In the genomic region with DNA sequence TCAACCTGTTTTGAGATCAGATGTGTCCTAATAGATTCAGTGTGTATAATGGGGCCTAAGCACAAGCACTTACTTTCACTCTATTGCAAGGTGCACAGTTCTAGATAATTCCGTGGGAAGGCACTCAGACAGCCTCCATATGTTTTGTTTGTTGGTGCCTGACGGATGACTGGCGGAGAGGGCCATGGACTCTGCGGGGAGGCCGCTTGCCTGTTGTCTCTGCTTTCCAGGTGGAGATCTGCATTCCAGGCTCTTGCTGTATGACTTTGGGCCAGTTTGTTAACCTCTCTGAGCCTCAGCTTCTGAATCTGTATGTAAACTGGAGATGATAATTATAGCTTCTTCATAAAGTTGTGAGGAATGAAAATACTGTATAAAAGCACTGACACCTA, we compare ENCODE assay signal across 1 cellular context.
TF ChIP-seq lines count a peak whose summit lies in the region.

No MANE protein-coding gene starts in this region.

TF ChIP-seq in HepG2, 621 proteins besides CTCF, POLR2A, EP300 and RAD21 (continued from another document and continues in another):
- TF ChIP-seq, protein P1, sequence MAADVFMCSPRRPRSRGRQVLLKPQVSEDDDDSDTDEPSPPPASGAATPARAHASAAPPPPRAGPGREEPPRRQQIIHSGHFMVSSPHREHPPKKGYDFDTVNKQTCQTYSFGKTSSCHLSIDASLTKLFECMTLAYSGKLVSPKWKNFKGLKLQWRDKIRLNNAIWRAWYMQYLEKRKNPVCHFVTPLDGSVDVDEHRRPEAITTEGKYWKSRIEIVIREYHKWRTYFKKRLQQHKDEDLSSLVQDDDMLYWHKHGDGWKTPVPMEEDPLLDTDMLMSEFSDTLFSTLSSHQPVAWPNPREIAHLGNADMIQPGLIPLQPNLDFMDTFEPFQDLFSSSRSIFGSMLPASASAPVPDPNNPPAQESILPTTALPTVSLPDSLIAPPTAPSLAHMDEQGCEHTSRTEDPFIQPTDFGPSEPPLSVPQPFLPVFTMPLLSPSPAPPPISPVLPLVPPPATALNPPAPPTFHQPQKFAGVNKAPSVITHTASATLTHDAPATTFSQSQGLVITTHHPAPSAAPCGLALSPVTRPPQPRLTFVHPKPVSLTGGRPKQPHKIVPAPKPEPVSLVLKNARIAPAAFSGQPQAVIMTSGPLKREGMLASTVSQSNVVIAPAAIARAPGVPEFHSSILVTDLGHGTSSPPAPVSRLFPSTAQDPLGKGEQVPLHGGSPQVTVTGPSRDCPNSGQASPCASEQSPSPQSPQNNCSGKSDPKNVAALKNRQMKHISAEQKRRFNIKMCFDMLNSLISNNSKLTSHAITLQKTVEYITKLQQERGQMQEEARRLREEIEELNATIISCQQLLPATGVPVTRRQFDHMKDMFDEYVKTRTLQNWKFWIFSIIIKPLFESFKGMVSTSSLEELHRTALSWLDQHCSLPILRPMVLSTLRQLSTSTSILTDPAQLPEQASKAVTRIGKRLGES (CRISPR knock-in tag; IDR thresholded peaks at IDR 0.05; ENCODE audit: borderline replicate concordance) = no peak
- TF ChIP-seq THYN1 (CRISPR knock-in tag; IDR thresholded peaks at IDR 0.05; ENCODE audit: borderline replicate concordance, low read depth) (no peak), ZNF557 (CRISPR knock-in tag; IDR thresholded peaks at IDR 0.05) (no peak), ZFP36 (IDR thresholded peaks at IDR 0.05; ENCODE audit: borderline replicate concordance, low read depth, low read length, partially characterized antibody) (peak; percentile 18), ZSCAN25 (CRISPR knock-in tag; IDR thresholded peaks at IDR 0.05) (no peak), YEATS4 (CRISPR knock-in tag; IDR thresholded peaks at IDR 0.05; ENCODE audit: borderline replicate concordance) (no peak), ZNF546 (CRISPR knock-in tag; conservative IDR thresholded peaks at IDR 0.05) (no peak), ZNF670 (CRISPR knock-in tag; IDR thresholded peaks at IDR 0.05; ENCODE audit: borderline replicate concordance) (no peak), ZNF615 (CRISPR knock-in tag; IDR thresholded peaks at IDR 0.05; ENCODE audit: borderline replicate concordance) (no peak), BCL6 (CRISPR knock-in tag; IDR thresholded peaks at IDR 0.05) (peak; percentile 62; the same call in 1 of the 2 replicates), CENPT (CRISPR knock-in tag; IDR thresholded peaks at IDR 0.05; ENCODE audit: low read depth) (no peak), EHMT2 (IDR thresholded peaks at IDR 0.05; ENCODE audit: borderline replicate concordance, low read depth, low read length) (no peak), ZNF788 (CRISPR knock-in tag; IDR thresholded peaks at IDR 0.05; ENCODE audit: borderline replicate concordance) (no peak), ZNF224 (CRISPR knock-in tag; IDR thresholded peaks at IDR 0.05) (no peak), SMYD3 (CRISPR knock-in tag; IDR thresholded peaks at IDR 0.05) (no peak), RAD51 (IDR thresholded peaks at IDR 0.05; ENCODE audit: borderline replicate concordance) (no peak), ZNF619 (CRISPR knock-in tag; IDR thresholded peaks at IDR 0.05) (no peak), MIER3 (CRISPR knock-in tag; IDR thresholded peaks at IDR 0.05; ENCODE audit: borderline replicate concordance) (no peak), ZNF737 (CRISPR knock-in tag; IDR thresholded peaks at IDR 0.05; ENCODE audit: borderline replicate concordance) (no peak), ARNTL (CRISPR knock-in tag; IDR thresholded peaks at IDR 0.05) (no peak), ELF4 (CRISPR knock-in tag; IDR thresholded peaks at IDR 0.05; ENCODE audit: borderline replicate concordance) (no peak), ZNF564 (CRISPR knock-in tag; IDR thresholded peaks at IDR 0.05) (no peak), REPIN1 (CRISPR knock-in tag; IDR thresholded peaks at IDR 0.05; ENCODE audit: borderline replicate concordance, low read depth) (no peak), KAT7 (CRISPR knock-in tag; IDR thresholded peaks at IDR 0.05; ENCODE audit: borderline replicate concordance) (no peak), TCF12 (IDR thresholded peaks at IDR 0.05) (no peak), TCF12 (CRISPR knock-in tag; IDR thresholded peaks at IDR 0.05) (no peak), ZNF367 (CRISPR knock-in tag; IDR thresholded peaks at IDR 0.05; ENCODE audit: borderline replicate concordance) (no peak), ZMYM3 (CRISPR knock-in tag; IDR thresholded peaks at IDR 0.05) (peak; percentile 71), CCDC6 (CRISPR knock-in tag; IDR thresholded peaks at IDR 0.05) (no peak), CHD2 (IDR thresholded peaks at IDR 0.05; ENCODE audit: low read depth, low read length) (no peak), ASH2L (IDR thresholded peaks at IDR 0.05; ENCODE audit: insufficient read length, low read depth, low read length) (no peak), CBX5 (CRISPR knock-in tag; IDR thresholded peaks at IDR 0.05; ENCODE audit: borderline replicate concordance) (no peak)
- TF ChIP-seq, protein P2, sequence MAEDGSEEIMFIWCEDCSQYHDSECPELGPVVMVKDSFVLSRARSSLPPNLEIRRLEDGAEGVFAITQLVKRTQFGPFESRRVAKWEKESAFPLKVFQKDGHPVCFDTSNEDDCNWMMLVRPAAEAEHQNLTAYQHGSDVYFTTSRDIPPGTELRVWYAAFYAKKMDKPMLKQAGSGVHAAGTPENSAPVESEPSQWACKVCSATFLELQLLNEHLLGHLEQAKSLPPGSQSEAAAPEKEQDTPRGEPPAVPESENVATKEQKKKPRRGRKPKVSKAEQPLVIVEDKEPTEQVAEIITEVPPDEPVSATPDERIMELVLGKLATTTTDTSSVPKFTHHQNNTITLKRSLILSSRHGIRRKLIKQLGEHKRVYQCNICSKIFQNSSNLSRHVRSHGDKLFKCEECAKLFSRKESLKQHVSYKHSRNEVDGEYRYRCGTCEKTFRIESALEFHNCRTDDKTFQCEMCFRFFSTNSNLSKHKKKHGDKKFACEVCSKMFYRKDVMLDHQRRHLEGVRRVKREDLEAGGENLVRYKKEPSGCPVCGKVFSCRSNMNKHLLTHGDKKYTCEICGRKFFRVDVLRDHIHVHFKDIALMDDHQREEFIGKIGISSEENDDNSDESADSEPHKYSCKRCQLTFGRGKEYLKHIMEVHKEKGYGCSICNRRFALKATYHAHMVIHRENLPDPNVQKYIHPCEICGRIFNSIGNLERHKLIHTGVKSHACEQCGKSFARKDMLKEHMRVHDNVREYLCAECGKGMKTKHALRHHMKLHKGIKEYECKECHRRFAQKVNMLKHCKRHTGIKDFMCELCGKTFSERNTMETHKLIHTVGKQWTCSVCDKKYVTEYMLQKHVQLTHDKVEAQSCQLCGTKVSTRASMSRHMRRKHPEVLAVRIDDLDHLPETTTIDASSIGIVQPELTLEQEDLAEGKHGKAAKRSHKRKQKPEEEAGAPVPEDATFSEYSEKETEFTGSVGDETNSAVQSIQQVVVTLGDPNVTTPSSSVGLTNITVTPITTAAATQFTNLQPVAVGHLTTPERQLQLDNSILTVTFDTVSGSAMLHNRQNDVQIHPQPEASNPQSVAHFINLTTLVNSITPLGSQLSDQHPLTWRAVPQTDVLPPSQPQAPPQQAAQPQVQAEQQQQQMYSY (CRISPR knock-in tag; IDR thresholded peaks at IDR 0.05) = no peak
- TF ChIP-seq, protein P3, sequence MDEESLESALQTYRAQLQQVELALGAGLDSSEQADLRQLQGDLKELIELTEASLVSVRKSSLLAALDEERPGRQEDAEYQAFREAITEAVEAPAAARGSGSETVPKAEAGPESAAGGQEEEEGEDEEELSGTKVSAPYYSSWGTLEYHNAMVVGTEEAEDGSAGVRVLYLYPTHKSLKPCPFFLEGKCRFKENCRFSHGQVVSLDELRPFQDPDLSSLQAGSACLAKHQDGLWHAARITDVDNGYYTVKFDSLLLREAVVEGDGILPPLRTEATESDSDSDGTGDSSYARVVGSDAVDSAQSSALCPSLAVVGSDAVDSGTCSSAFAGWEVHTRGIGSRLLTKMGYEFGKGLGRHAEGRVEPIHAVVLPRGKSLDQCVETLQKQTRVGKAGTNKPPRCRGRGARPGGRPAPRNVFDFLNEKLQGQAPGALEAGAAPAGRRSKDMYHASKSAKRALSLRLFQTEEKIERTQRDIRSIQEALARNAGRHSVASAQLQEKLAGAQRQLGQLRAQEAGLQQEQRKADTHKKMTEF (CRISPR knock-in tag; IDR thresholded peaks at IDR 0.05) = no peak
- TF ChIP-seq, protein P4, sequence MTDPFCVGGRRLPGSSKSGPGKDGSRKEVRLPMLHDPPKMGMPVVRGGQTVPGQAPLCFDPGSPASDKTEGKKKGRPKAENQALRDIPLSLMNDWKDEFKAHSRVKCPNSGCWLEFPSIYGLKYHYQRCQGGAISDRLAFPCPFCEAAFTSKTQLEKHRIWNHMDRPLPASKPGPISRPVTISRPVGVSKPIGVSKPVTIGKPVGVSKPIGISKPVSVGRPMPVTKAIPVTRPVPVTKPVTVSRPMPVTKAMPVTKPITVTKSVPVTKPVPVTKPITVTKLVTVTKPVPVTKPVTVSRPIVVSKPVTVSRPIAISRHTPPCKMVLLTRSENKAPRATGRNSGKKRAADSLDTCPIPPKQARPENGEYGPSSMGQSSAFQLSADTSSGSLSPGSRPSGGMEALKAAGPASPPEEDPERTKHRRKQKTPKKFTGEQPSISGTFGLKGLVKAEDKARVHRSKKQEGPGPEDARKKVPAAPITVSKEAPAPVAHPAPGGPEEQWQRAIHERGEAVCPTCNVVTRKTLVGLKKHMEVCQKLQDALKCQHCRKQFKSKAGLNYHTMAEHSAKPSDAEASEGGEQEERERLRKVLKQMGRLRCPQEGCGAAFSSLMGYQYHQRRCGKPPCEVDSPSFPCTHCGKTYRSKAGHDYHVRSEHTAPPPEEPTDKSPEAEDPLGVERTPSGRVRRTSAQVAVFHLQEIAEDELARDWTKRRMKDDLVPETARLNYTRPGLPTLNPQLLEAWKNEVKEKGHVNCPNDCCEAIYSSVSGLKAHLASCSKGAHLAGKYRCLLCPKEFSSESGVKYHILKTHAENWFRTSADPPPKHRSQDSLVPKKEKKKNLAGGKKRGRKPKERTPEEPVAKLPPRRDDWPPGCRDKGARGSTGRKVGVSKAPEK (CRISPR knock-in tag; IDR thresholded peaks at IDR 0.05; ENCODE audit: borderline replicate concordance) = no peak
- TF ChIP-seq, protein P5, sequence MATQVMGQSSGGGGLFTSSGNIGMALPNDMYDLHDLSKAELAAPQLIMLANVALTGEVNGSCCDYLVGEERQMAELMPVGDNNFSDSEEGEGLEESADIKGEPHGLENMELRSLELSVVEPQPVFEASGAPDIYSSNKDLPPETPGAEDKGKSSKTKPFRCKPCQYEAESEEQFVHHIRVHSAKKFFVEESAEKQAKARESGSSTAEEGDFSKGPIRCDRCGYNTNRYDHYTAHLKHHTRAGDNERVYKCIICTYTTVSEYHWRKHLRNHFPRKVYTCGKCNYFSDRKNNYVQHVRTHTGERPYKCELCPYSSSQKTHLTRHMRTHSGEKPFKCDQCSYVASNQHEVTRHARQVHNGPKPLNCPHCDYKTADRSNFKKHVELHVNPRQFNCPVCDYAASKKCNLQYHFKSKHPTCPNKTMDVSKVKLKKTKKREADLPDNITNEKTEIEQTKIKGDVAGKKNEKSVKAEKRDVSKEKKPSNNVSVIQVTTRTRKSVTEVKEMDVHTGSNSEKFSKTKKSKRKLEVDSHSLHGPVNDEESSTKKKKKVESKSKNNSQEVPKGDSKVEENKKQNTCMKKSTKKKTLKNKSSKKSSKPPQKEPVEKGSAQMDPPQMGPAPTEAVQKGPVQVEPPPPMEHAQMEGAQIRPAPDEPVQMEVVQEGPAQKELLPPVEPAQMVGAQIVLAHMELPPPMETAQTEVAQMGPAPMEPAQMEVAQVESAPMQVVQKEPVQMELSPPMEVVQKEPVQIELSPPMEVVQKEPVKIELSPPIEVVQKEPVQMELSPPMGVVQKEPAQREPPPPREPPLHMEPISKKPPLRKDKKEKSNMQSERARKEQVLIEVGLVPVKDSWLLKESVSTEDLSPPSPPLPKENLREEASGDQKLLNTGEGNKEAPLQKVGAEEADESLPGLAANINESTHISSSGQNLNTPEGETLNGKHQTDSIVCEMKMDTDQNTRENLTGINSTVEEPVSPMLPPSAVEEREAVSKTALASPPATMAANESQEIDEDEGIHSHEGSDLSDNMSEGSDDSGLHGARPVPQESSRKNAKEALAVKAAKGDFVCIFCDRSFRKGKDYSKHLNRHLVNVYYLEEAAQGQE (IDR thresholded peaks at IDR 0.05; ENCODE audit: borderline replicate concordance in 1 of 2, low read depth in 1 of 2, low read length in 2 of 2) = no peak
- TF ChIP-seq, protein P6, sequence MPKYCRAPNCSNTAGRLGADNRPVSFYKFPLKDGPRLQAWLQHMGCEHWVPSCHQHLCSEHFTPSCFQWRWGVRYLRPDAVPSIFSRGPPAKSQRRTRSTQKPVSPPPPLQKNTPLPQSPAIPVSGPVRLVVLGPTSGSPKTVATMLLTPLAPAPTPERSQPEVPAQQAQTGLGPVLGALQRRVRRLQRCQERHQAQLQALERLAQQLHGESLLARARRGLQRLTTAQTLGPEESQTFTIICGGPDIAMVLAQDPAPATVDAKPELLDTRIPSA (CRISPR knock-in tag; IDR thresholded peaks at IDR 0.05; ENCODE audit: borderline replicate concordance) = no peak
- TF ChIP-seq, protein P7, sequence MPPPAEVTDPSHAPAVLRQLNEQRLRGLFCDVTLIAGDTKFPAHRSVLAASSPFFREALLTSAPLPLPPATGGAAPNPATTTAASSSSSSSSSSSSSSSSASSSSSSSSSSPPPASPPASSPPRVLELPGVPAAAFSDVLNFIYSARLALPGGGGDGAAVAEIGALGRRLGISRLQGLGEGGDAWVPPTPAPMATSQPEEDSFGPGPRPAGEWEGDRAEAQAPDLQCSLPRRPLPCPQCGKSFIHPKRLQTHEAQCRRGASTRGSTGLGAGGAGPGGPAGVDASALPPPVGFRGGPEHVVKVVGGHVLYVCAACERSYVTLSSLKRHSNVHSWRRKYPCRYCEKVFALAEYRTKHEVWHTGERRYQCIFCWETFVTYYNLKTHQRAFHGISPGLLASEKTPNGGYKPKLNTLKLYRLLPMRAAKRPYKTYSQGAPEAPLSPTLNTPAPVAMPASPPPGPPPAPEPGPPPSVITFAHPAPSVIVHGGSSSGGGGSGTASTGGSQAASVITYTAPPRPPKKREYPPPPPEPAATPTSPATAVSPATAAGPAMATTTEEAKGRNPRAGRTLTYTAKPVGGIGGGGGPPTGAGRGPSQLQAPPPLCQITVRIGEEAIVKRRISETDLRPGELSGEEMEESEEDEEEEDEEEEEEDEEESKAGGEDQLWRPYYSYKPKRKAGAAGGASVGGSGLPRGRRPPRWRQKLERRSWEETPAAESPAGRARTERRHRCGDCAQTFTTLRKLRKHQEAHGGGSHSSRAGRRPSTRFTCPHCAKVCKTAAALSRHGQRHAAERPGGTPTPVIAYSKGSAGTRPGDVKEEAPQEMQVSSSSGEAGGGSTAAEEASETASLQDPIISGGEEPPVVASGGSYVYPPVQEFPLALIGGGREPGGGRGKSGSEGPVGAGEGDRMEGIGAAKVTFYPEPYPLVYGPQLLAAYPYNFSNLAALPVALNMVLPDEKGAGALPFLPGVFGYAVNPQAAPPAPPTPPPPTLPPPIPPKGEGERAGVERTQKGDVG (CRISPR knock-in tag; IDR thresholded peaks at IDR 0.05; ENCODE audit: borderline replicate concordance) = peak; percentile 81; the same call in 1 of the 2 replicates
- TF ChIP-seq, protein P8, sequence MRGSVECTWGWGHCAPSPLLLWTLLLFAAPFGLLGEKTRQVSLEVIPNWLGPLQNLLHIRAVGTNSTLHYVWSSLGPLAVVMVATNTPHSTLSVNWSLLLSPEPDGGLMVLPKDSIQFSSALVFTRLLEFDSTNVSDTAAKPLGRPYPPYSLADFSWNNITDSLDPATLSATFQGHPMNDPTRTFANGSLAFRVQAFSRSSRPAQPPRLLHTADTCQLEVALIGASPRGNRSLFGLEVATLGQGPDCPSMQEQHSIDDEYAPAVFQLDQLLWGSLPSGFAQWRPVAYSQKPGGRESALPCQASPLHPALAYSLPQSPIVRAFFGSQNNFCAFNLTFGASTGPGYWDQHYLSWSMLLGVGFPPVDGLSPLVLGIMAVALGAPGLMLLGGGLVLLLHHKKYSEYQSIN (CRISPR knock-in tag; IDR thresholded peaks at IDR 0.05; ENCODE audit: borderline replicate concordance) = no peak
